8 cellular contexts compared by ENCODE assay signal in the genomic region with DNA sequence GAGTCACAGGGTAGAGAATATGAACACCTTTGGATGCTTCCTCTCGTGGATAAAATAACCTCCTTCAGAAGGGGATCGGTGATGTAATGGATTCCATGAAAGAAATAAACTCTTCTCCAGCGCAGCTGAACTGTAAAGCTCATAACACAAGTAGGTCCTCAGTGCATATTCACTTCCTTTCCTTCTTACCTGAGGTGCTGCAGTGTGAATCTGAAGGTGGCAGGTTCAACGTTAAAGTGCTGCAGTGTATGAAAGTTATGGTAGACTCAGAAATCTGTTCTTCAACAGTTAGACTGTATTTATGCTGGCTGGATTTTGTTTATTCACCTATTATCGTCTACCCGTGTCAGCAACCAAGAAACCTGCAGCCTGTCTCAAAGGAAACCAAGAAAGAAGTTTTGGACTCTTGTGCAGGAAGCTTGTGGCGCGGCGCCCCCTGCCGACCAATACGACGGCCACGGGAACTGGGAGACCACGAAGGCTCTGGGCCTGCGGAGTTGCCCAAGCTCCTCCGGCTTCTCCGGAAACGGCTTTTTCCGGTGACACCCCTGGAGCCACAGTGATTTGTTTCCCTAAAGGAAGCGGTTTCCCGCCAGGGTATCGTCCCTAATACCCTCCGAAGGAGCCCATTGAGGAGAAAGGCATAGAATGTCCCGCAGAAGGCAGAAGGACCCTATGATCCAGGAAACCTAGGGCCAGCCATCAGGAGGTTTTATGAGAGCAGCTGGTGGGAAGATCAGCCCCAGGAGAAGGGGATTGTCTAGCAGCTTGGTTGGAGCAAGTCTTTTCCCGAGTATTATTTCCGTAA. TPM values are rescaled to one million over a fixed set of nuclear protein-coding genes. Genes with fewer than 3 reads are reported as not detected.
DNase-seq lines count a peak whose midpoint lies in the region; ATAC-seq and TF ChIP-seq lines count a peak whose summit lies in the region.

No MANE protein-coding gene starts in this region.

- H3K9me3 ChIP-seq in IMR-90 (ENCODE audit: control insufficient read depth, insufficient read depth, low read length) (no peaks in the 10 kb centered on the region), WERI-Rb-1 (ENCODE audit: severe bottlenecking) (peaks cover 3% of the 10 kb centered on the region), breast epithelium (no peaks in the 10 kb centered on the region)

- peak; percentile 58 for TF ChIP-seq RAD21 in IMR-90 (IDR thresholded peaks at IDR 0.05; ENCODE audit: low read length)

- dilution Hi-C loops in IMR-90 (cut with HindIII; ENCODE audit: low sequenced_read_pairs, unreplicated experiment): no loop called here

- H4K20me1 ChIP-seq in IMR-90 (ENCODE audit: insufficient read depth, low read length): no peaks in the 10 kb centered on the region

- no peak overlapping the region for H3K56ac ChIP-seq in IMR-90 (ENCODE audit: extremely low read depth, insufficient read depth, low read length)

- H2AK9ac ChIP-seq in IMR-90 (replicated peaks; ENCODE audit: low read depth, low read length, poor library complexity): no peak overlapping the region

- H3K4me3 ChIP-seq in AG04449 (ENCODE audit: low read depth, low read length): no peak overlapping the region; the same call in 1 of the 2 replicates
- H3K4me3 ChIP-seq in IMR-90 (ENCODE audit: insufficient read depth, low read depth, low read length): no peak overlapping the region
- H3K4me3 ChIP-seq in WERI-Rb-1 (ENCODE audit: low read depth, low read length): no peak overlapping the region
- peak overlapping the region in 1 of 3 donors; percentile 1 for H3K4me3 ChIP-seq in breast epithelium

- no peak overlapping the region for H3K9ac ChIP-seq in IMR-90 (ENCODE audit: low read depth, low read length)

- 11% methylated on average over 6 of the region's 26 CpGs; no CpG with 5 or more reads in 1 of the 2 experiments for WGBS in IMR-90 (ENCODE audit: extremely low coverage in 2 of 2, insufficient read length in 1 of 2), 2 experiments

- CTCF ChIA-PET in AG04449 (lab: Yijun Ruan, JAX) (interaction anchor here (0.7 to 2.9 kb wide), 11 partner anchors 15 to 182 kb away, joined by 3 to 20 read pairs (median 4); no protein-coding TSS in a partner anchor), IMR-90 (lab: Yijun Ruan, JAX) (interaction anchor here (0.5 to 1.3 kb wide), 5 partner anchors 16 to 343 kb away, joined by 3 to 4 read pairs (median 3); no protein-coding TSS in a partner anchor)

- H3K27ac ChIP-seq in IMR-90 (ENCODE audit: insufficient read depth, low read length): no peak overlapping the region
- H3K27ac ChIP-seq in WERI-Rb-1: no peak overlapping the region
- no peak overlapping the region for H3K27ac ChIP-seq in breast epithelium

- H3K36me3 ChIP-seq in IMR-90 (ENCODE audit: control insufficient read depth, insufficient read depth, low read length) (no peaks in the 10 kb centered on the region), WERI-Rb-1 (no peaks in the 10 kb centered on the region), breast epithelium (no peaks in the 10 kb centered on the region)

- intact Hi-C loops in IMR-90 (cut with micrococcal nuclease) (loop anchor here (1.0 kb wide), 1 partner anchor 176 kb away; no protein-coding TSS in a partner anchor), breast epithelium (cut with DNase I; ENCODE audit: low total_unique reads) (no loop called here)

- POLR2A ChIA-PET in AG04449 (lab: Yijun Ruan, JAX) (no interaction called here), IMR-90 (lab: Charles Lee; ENCODE audit: unreplicated experiment) (no interaction called here)

- DNase-seq in AG04449 (ENCODE audit: low read depth, low spot score) (no peak), IMR-90 (peak; percentile 56), WERI-Rb-1 (peak; percentile 53), breast epithelium (ENCODE audit: low spot score in 2 of 2) (peak; percentile 39 to 69), iris pigment epithelial cell (ENCODE audit: low read depth) (peak; percentile 81), SKM-1 (lab: John Stamatoyannopoulos, UW; ENCODE audit: unreplicated experiment) (no peak)
- DNase-seq in stimulated activated CD4-positive, alpha-beta T cell treated with anti-CD3 and anti-CD28 coated beads, Interleukin-15, amount 100 ng/mL, for 48 hours (ENCODE audit: low read depth in 2 of 2): peak; percentile 79 to 83

- BruUV-seq in IMR-90 (replicated peaks; lab: Mats Ljungman, UMichigan): no TSS peak

- no peak overlapping the region for H2AK5ac ChIP-seq in IMR-90 (ENCODE audit: low read depth, low read length)

- peak overlapping the region; percentile 20 for H3K4me2 ChIP-seq in IMR-90 (ENCODE audit: low read depth, low read length)

- H4K91ac ChIP-seq in IMR-90 (ENCODE audit: insufficient read depth, low read depth, low read length): no peak overlapping the region

- peak overlapping the region; percentile 74 for H2AFZ ChIP-seq in IMR-90 (replicated peaks; ENCODE audit: low read length, poor library complexity)

- in situ Hi-C loops in IMR-90 (cut with MboI; ENCODE audit: low sequenced_read_pairs): no loop called here

- H3K18ac ChIP-seq in IMR-90 (ENCODE audit: low read depth, low read length): no peak overlapping the region

- H2BK120ac ChIP-seq in IMR-90 (ENCODE audit: low read depth, low read length): no peak overlapping the region

- H4K5ac ChIP-seq in IMR-90 (ENCODE audit: low read depth, low read length): no peak overlapping the region

- H3K4ac ChIP-seq in IMR-90 (ENCODE audit: low read depth, low read length): no peak overlapping the region

- no peak overlapping the region for H3K23ac ChIP-seq in IMR-90 (ENCODE audit: low read depth, low read length)

- no peak overlapping the region for H3K14ac ChIP-seq in IMR-90 (replicated peaks; ENCODE audit: low read depth, low read length)

- H4K8ac ChIP-seq in IMR-90 (ENCODE audit: low read depth in 2 of 2, low read length in 2 of 2): peak overlapping the region; percentile 77 to 88; a peak in 3 of 4 replicates

- no peak overlapping the region for H2BK20ac ChIP-seq in IMR-90 (ENCODE audit: low read depth, low read length)

- TF ChIP-seq CTCF in AG04449 (IDR thresholded peaks at IDR 0.05; ENCODE audit: insufficient read depth, low read length, missing control alignments) (peak; percentile 79), IMR-90 (conservative IDR thresholded peaks at IDR 0.05; ENCODE audit: low read depth, low read length) (peak; percentile 66), WERI-Rb-1 (IDR thresholded peaks at IDR 0.05; ENCODE audit: low read depth, low read length) (peak; percentile 79), breast epithelium (IDR thresholded peaks at IDR 0.05) (peak; percentile 29 to 52 (median 50))

- H3K4me1 ChIP-seq in IMR-90 (ENCODE audit: control insufficient read depth, insufficient read depth, low read length) (no peaks in the 10 kb centered on the region), breast epithelium (no peaks in the 10 kb centered on the region)

- no peak for TF ChIP-seq POLR2A in IMR-90 (IDR thresholded peaks at IDR 0.05; ENCODE audit: low read depth, low read length)
- no peak for TF ChIP-seq POLR2A in breast epithelium (IDR thresholded peaks at IDR 0.05)

- H3K9me1 ChIP-seq in IMR-90 (ENCODE audit: insufficient read depth, low read length): no peaks in the 10 kb centered on the region

- ATAC-seq in GM18858 (IDR thresholded peaks at IDR 0.05; ENCODE audit: unreplicated experiment) (peak; percentile 63), IMR-90 (ENCODE audit: low read depth) (peak; percentile 82)

- H3K27me3 ChIP-seq in IMR-90 (ENCODE audit: control insufficient read depth, insufficient read depth, low read length) (no peaks in the 10 kb centered on the region; the same call in none of the 2 replicates), WERI-Rb-1 (ENCODE audit: insufficient read depth, low read depth, severe bottlenecking) (peaks cover 63% of the 10 kb centered on the region), breast epithelium (peaks cover 0 to 3% of the 10 kb centered on the region in 2 donors)

- H2BK15ac ChIP-seq in IMR-90 (ENCODE audit: low read depth, low read length): no peak overlapping the region

- no peak overlapping the region for H2BK5ac ChIP-seq in IMR-90 (ENCODE audit: low read depth, low read length, poor library complexity, severe bottlenecking)

- H3K79me1 ChIP-seq in IMR-90 (ENCODE audit: low read depth in 1 of 2, low read length in 2 of 2): no peaks in the 10 kb centered on the region

TF ChIP-seq in IMR-90, 13 proteins besides CTCF, POLR2A, EP300 and RAD21:
- TF ChIP-seq RFX5 (IDR thresholded peaks at IDR 0.05; ENCODE audit: low read depth, low read length) (no peak), BHLHE40 (IDR thresholded peaks at IDR 0.05; ENCODE audit: low read depth, low read length) (no peak), MXI1 (IDR thresholded peaks at IDR 0.05; ENCODE audit: borderline replicate concordance, low read depth, low read length) (no peak), NFE2L2 (IDR thresholded peaks at IDR 0.05; ENCODE audit: low read depth, low read length) (no peak), SMC3 (IDR thresholded peaks at IDR 0.05; ENCODE audit: low read depth, low read length) (peak; percentile 49), CEBPB (IDR thresholded peaks at IDR 0.05; ENCODE audit: low read depth, low read length) (0 out of 2 replicates have a peak, but pooled peaks have one; percentile 9)
- TF ChIP-seq, protein P1, sequence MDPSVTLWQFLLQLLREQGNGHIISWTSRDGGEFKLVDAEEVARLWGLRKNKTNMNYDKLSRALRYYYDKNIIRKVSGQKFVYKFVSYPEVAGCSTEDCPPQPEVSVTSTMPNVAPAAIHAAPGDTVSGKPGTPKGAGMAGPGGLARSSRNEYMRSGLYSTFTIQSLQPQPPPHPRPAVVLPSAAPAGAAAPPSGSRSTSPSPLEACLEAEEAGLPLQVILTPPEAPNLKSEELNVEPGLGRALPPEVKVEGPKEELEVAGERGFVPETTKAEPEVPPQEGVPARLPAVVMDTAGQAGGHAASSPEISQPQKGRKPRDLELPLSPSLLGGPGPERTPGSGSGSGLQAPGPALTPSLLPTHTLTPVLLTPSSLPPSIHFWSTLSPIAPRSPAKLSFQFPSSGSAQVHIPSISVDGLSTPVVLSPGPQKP (IDR thresholded peaks at IDR 0.05; ENCODE audit: borderline replicate concordance, low read depth, low read length): no peak

RNA-seq across cellular contexts. Expression of gene RNASE3, which starts 17.6 kb away (rescaled TPM):
- not detected in 2 replicates for total RNA-seq in IMR-90 (2012; rRNA removed)
- not detected in 2 replicates for polyA plus RNA-seq in IMR-90 (2012; rRNA removed)
- not detected in 2 replicates for polyA plus RNA-seq in IMR-90 (2012; cell fraction: cytosol; rRNA removed)
- polyA plus RNA-seq in IMR-90 (2012; cell fraction: nucleus; rRNA removed; ENCODE audit: low replicate concordance): not detected in 2 replicates
- not detected for total RNA-seq in breast epithelium

Comparison
In these comparisons a context has a peak if more than half of its experiments do, and no peak if none do; other contexts are left out.
1. DNase-seq: peak in IMR-90 (single experiment), WERI-Rb-1 (single experiment), breast epithelium (2 of 2), iris pigment epithelial cell (single experiment) and stimulated activated CD4-positive, alpha-beta T cell treated with anti-CD3 and anti-CD28 coated beads, Interleukin-15, amount 100 ng/mL, for 48 hours (2 of 2); none in AG04449 (single experiment) and SKM-1 (single experiment).
2. Peak in every context shown above with its lines, with median percentiles within 50 percentile points of each other: CTCF ChIP-seq.